ENCODE assay signal across 8 cellular contexts in the genomic region with DNA sequence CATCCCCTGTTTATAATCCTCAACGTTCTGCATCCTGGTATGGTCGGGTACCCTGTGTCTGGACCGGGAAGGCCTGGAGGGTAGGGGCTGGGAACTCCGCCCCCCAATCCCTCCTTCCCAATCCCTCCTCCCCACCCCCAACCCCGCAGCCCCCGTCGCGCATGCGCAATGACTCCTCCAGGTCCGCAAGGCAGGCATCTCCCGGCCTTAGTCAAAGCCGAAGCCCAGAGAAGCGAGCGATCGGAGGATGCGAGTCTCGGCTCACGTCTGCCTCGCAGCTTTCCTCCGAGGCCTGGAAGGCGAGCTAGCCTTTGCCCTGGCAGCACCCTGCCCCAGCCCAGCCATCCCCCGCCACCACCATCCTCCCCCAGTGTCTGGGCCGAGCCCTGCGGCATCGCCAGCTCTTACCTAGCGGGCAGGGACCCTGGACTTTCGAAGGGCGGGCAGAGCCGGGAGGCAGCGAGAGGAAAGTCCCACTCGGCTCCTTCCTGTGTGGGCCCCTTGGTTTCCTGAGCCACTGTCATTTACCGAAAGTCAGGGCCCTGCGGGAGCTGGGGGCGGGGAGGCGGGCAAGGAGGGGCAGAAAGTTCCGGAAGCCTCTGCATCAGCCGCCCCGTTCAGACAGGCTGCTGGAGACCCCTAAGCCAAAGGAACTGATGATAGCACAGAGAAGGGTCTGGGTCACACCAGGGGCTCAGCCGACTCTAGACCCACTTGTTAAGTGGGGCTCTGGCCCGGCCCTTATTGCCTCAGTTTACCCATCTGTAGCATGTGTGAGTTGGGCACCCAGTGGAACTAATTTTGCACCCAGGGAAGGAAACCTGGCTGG. TPM values are rescaled to one million over a fixed set of nuclear protein-coding genes. Genes with fewer than 3 reads are reported as not detected.
DNase-seq lines count a peak whose midpoint lies in the region; ATAC-seq, FAIRE-seq and TF ChIP-seq lines count a peak whose summit lies in the region.

A gene (minus strand): TSS at position 445 of the 829 bp plus-strand sequence. CDS start 3,565 bp downstream, outside the sequence.

- no peak within 1 kb of the TSS for H3K9ac ChIP-seq in endothelial cell of umbilical vein (replicated peaks; ENCODE audit: extremely low read depth, insufficient read depth, low read length)
- H3K9ac ChIP-seq in mucosa of rectum (ENCODE audit: low read depth in 1 of 2, low read length in 2 of 2), result peak within 1 kb of the TSS in 1 of 2 donors; percentile 32

- CTCF ChIA-PET in endothelial cell of umbilical vein (lab: Charles Lee), result interaction anchor here (1.0 to 1.9 kb wide), 3 partner anchors 8 to 17 kb away, joined by 3 to 13 read pairs (median 3); a partner anchor contains a TSS

- BruUV-seq in endothelial cell of umbilical vein (replicated peaks; lab: Mats Ljungman, UMichigan), result no TSS peak

- peak within 1 kb of the TSS; percentile 24 for H3K4me3 ChIP-seq in AG09309 (ENCODE audit: control insufficient read depth, low read depth, low read length)
- H3K4me3 ChIP-seq in endothelial cell of umbilical vein (replicated peaks in 1 of 3; ENCODE audit: insufficient read depth in 1 of 3, low read depth in 1 of 3, low read length in 3 of 3), result peak within 1 kb of the TSS in 1 of 3 experiments; percentile 45
- H3K4me3 ChIP-seq in mucosa of rectum (ENCODE audit: low read length in 2 of 2), result peak within 1 kb of the TSS; percentile 11 to 54

- DNase-seq in AG09309 (ENCODE audit: low read depth) (no peak), NCI-H128 (lab: John Stamatoyannopoulos, UW; ENCODE audit: unreplicated experiment) (peak; percentile 20), endothelial cell of umbilical vein (ENCODE audit: low read depth, low spot score) (peak; percentile 70), putamen (ENCODE audit: low spot score) (no peak)
- DNase-seq in activated CD8-positive, alpha-beta memory T cell treated with anti-CD3 and anti-CD28 coated beads, Interleukin-2, amount 50 U/mL, for 24 hours (ENCODE audit: extremely low read depth), result peak; percentile 79
- peak; percentile 85 for DNase-seq in stimulated activated CD8-positive, alpha-beta memory T cell treated with anti-CD3 and anti-CD28 coated beads, Interleukin-4, amount 100 ng/mL, for 24 hours (ENCODE audit: low read depth)

- no peaks in the 10 kb centered on the region for H3K79me2 ChIP-seq in endothelial cell of umbilical vein (ENCODE audit: control insufficient read depth, insufficient read depth, low read length)

- H2AFZ ChIP-seq in endothelial cell of umbilical vein (ENCODE audit: low read depth, low read length), result peak within 1 kb of the TSS; percentile 78

- H3K9me1 ChIP-seq in endothelial cell of umbilical vein (replicated peaks; ENCODE audit: control insufficient read depth, extremely low read depth, insufficient read depth, low read length), result no peaks in the 10 kb centered on the region

- H3K9me3 ChIP-seq in endothelial cell of umbilical vein (replicated peaks; ENCODE audit: control insufficient read depth, insufficient read depth, low read length) (no peaks in the 10 kb centered on the region), mucosa of rectum (ENCODE audit: control insufficient read depth in 2 of 2, low read length in 2 of 2) (no peaks in the 10 kb centered on the region)

- H3K27ac ChIP-seq in endothelial cell of umbilical vein (ENCODE audit: insufficient read depth, low read depth, low read length) (no peak within 1 kb of the TSS), mucosa of rectum (ENCODE audit: low read depth in 2 of 2, low read length in 2 of 2) (peak within 1 kb of the TSS; percentile 59 to 86)

- H3K4me2 ChIP-seq in endothelial cell of umbilical vein (ENCODE audit: insufficient read depth, low read length), result peak within 1 kb of the TSS; percentile 29

- H4K20me1 ChIP-seq in endothelial cell of umbilical vein (replicated peaks; ENCODE audit: control insufficient read depth, extremely low read depth, insufficient read depth, low read length), result no peaks in the 10 kb centered on the region

- peak; percentile 65 for ATAC-seq in GM19397 (IDR thresholded peaks at IDR 0.05; ENCODE audit: unreplicated experiment)

- FAIRE-seq in endothelial cell of umbilical vein (lab: Jason Lieb, UNC), result peak; percentile 79

- TF ChIP-seq CTCF in AG09309 (IDR thresholded peaks at IDR 0.05; ENCODE audit: control insufficient read depth, insufficient read depth, low read depth, low read length, missing control alignments) (no peak), endothelial cell of umbilical vein (IDR thresholded peaks at IDR 0.05; ENCODE audit: extremely low read depth in 1 of 2, insufficient read depth in 1 of 2, low read depth in 1 of 2, low read length in 2 of 2) (no peak)

- intact Hi-C loops in endothelial cell of umbilical vein (cut with micrococcal nuclease), result no loop called here

- POLR2A ChIA-PET in endothelial cell of umbilical vein (lab: Charles Lee), result interaction anchor here (0.7 kb wide), 2 partner anchors 12 to 569 kb away, joined by 4 to 7 read pairs; no protein-coding TSS in a partner anchor

- TF ChIP-seq POLR2A in endothelial cell of umbilical vein (IDR thresholded peaks at IDR 0.05; ENCODE audit: low read depth, low read length), result no peak

- H3K4me1 ChIP-seq in endothelial cell of umbilical vein (ENCODE audit: control insufficient read depth, extremely low read depth, insufficient read depth, low read length) (peaks cover under 1% of the 10 kb centered on the region), mucosa of rectum (ENCODE audit: control insufficient read depth in 2 of 2, insufficient read depth in 2 of 2, low read length in 2 of 2) (peaks cover 0 to 9% of the 10 kb centered on the region in 2 donors)

- H3K27me3 ChIP-seq in endothelial cell of umbilical vein (ENCODE audit: control insufficient read depth in 2 of 2, insufficient read depth in 2 of 2, low read length in 2 of 2), result no peaks in the 10 kb centered on the region
- peaks cover 1 to 2% of the 10 kb centered on the region in 2 donors for H3K27me3 ChIP-seq in mucosa of rectum (ENCODE audit: control insufficient read depth in 2 of 2, insufficient read depth in 2 of 2, low read length in 2 of 2)

- dilution Hi-C loops in endothelial cell of umbilical vein (cut with MboI; ENCODE audit: extremely low pct_ligation_motif_present, low sequenced_read_pairs), result no loop called here

- no peaks in the 10 kb centered on the region for H3K36me3 ChIP-seq in endothelial cell of umbilical vein (ENCODE audit: control insufficient read depth in 2 of 2, extremely low read depth in 1 of 2, insufficient read depth in 2 of 2, low read length in 2 of 2)
- no peaks in the 10 kb centered on the region for H3K36me3 ChIP-seq in mucosa of rectum (ENCODE audit: control insufficient read depth in 2 of 2, insufficient read depth in 2 of 2, low read length in 2 of 2)

TF ChIP-seq in endothelial cell of umbilical vein, 7 proteins besides CTCF, POLR2A, EP300 and RAD21:
- no peak for TF ChIP-seq POLR2AphosphoS5 (IDR thresholded peaks at IDR 0.05; ENCODE audit: insufficient read depth, low read depth, low read length)
- no peak for TF ChIP-seq GATA2 (IDR thresholded peaks at IDR 0.05; ENCODE audit: insufficient read depth, insufficient read length, low read depth, low read length)
- no peak for TF ChIP-seq JUN (IDR thresholded peaks at IDR 0.05; ENCODE audit: borderline replicate concordance, insufficient read depth, insufficient read length, low read depth)
- TF ChIP-seq FOS (IDR thresholded peaks at IDR 0.05; ENCODE audit: borderline replicate concordance, insufficient read depth, low read length), result no peak
- no peak for TF ChIP-seq MYC (IDR thresholded peaks at IDR 0.05; ENCODE audit: low read depth, low read length)
- TF ChIP-seq, protein P1, sequence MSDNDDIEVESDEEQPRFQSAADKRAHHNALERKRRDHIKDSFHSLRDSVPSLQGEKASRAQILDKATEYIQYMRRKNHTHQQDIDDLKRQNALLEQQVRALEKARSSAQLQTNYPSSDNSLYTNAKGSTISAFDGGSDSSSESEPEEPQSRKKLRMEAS (IDR thresholded peaks at IDR 0.05; ENCODE audit: insufficient read depth, insufficient read length), result no peak
- TF ChIP-seq EZH2 (IDR thresholded peaks at IDR 0.05; ENCODE audit: borderline replicate concordance, low read depth, low read length, severe bottlenecking), result no peak

RNA-seq across cellular contexts. Expression of the gene that starts here (rescaled TPM):
- 3.1 and 3.4 TPM in 2 replicates for total RNA-seq in endothelial cell of umbilical vein
- 3.8 and 5.1 TPM in 2 replicates for polyA plus RNA-seq in endothelial cell of umbilical vein
- 2.2 and 2.8 TPM in 2 replicates for polyA plus RNA-seq in endothelial cell of umbilical vein (2011; cell fraction: cytosol; rRNA removed)
- 9.6 and 11.4 TPM in 2 replicates for polyA plus RNA-seq in endothelial cell of umbilical vein (2011; cell fraction: nucleus; rRNA removed)
- 0.80 and 1.3 TPM in 2 replicates for polyA plus RNA-seq in endothelial cell of umbilical vein (2012)
- 3.7 and 5.1 TPM in 2 replicates for polyA minus RNA-seq in endothelial cell of umbilical vein
- 0.82 TPM for polyA minus RNA-seq in endothelial cell of umbilical vein (2011; cell fraction: cytosol; rRNA and poly(A)+ RNA removed)
- polyA minus RNA-seq in endothelial cell of umbilical vein (2011; cell fraction: nucleus; rRNA and poly(A)+ RNA removed), result 3.5 and 4.3 TPM in 2 replicates

Comparison
In these comparisons a context has a peak if more than half of its experiments do, and no peak if none do; other contexts are left out.
1. DNase-seq: peak in NCI-H128 (single experiment), activated CD8-positive, alpha-beta memory T cell treated with anti-CD3 and anti-CD28 coated beads, Interleukin-2, amount 50 U/mL, for 24 hours (single experiment), endothelial cell of umbilical vein (single experiment) and stimulated activated CD8-positive, alpha-beta memory T cell treated with anti-CD3 and anti-CD28 coated beads, Interleukin-4, amount 100 ng/mL, for 24 hours (single experiment); none in AG09309 (single experiment) and putamen (single experiment).